In the genomic region with DNA sequence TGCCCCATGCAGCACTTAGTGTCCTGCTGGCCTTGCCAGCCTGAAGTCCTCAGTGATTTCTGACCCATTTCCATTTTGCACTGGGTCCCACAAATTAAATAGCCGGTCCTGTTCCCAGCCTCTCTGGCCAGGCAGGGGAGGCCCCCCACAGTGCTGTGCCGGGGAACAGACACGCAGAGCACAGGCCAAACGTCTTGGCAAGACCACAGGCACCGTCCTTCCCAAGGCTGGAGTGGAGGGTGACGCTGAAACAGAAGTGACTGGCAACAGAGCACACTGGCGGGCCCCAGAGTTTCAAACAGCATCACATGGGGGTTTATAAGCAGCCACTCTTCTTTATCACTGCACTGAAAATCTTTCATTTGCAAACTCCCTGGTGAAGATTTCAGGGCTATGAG, we compare ENCODE assay signal across 27 cellular contexts. TPM values are rescaled to one million over a fixed set of nuclear protein-coding genes. Genes with fewer than 3 reads are reported as not detected.
DNase-seq lines count a peak whose midpoint lies in the region; ATAC-seq and TF ChIP-seq lines count a peak whose summit lies in the region.
"Had no signal": no experiment of that assay in that cellular context is flagged by ENCODE, and none has a peak within 500 bp of the region (broad histone marks: within the 10 kb centered on the region; RNA-seq: fewer than 3 reads in every experiment).

No MANE protein-coding gene starts in this region.

- ATAC-seq in heart right ventricle = peak in 7 of 8 donors; percentile 56 to 93 (median 80)
- ATAC-seq: activated CD4-positive, CD25-positive, alpha-beta regulatory T cell treated with anti-CD3 and anti-CD28 coated beads, Interleukin-2, amount 50 U/mL, for 24 hours; upper lobe of right lung had no signal

- 29 to 52% methylated on average over 7 of the region's 7 CpGs for WGBS in heart right ventricle, 2 donors

- intact Hi-C loops in activated T-helper 1 cell treated with anti-CD3 and anti-CD28 coated beads, Interleukin-12 subunit alpha, Interleukin-12 subunit beta, Interleukin-2, Interleukin-4 antibody, amounts not matched to agents 30 ng/mL and 10 ng/mL and 1 ng/mL, durations not matched to agents 14 hours and 24 hours and 36 hours (cut with micrococcal nuclease) = no loop called here
- intact Hi-C loops in heart right ventricle (cut with DNase I) (loop anchor here in 1 of 10 donors (10.0 kb wide), 1 partner anchor 568 kb away; no protein-coding TSS in a partner anchor), PC-9 (cut with micrococcal nuclease; ENCODE audit: unreplicated experiment) (no loop called here)

- no peaks in the 10 kb centered on the region for H3K36me3 Mint-ChIP-seq in activated T-helper 1 cell treated with anti-CD3 and anti-CD28 coated beads, Interleukin-12 subunit alpha, Interleukin-12 subunit beta, Interleukin-2, Interleukin-4 antibody, amounts not matched to agents 30 ng/mL and 10 ng/mL and 1 ng/mL, durations not matched to agents 14 hours and 24 hours and 36 hours (ENCODE audit: low read depth)
- peaks cover 1% of the 10 kb centered on the region for H3K36me3 Mint-ChIP-seq in neural progenitor cell
- H3K36me3 Mint-ChIP-seq: activated naive CD8-positive, alpha-beta T cell treated with anti-CD3 and anti-CD28 coated beads, Interleukin-2, amount 10 ng/mL, durations not matched to agents 7 days and 5 days had no signal

- peak overlapping the region in 1 of 10 donors; percentile 75 for H3K27ac ChIP-seq in heart right ventricle
- H3K27ac ChIP-seq in neural progenitor cell = no peak overlapping the region
- H3K27ac ChIP-seq in PC-9 = no peak overlapping the region
- H3K27ac ChIP-seq: upper lobe of right lung had no signal

- H3K27me3 ChIP-seq in heart right ventricle = peaks cover 0 to 5% (median 0%) of the 10 kb centered on the region in 7 donors
- H3K27me3 ChIP-seq in neural progenitor cell = peaks cover 82% of the 10 kb centered on the region
- H3K27me3 ChIP-seq in PC-9 (ENCODE audit: insufficient read depth, low read depth) = peaks cover 3% of the 10 kb centered on the region
- H3K27me3 ChIP-seq: upper lobe of right lung had no signal

- H3K27ac Mint-ChIP-seq in activated T-helper 1 cell treated with anti-CD3 and anti-CD28 coated beads, Interleukin-12 subunit alpha, Interleukin-12 subunit beta, Interleukin-2, Interleukin-4 antibody, amounts not matched to agents 30 ng/mL and 10 ng/mL and 1 ng/mL, durations not matched to agents 14 hours and 24 hours and 36 hours = peak overlapping the region; percentile 74
- H3K27ac Mint-ChIP-seq in neural progenitor cell = peak overlapping the region; percentile 89
- H3K27ac Mint-ChIP-seq: activated CD4-positive, alpha-beta memory T cell treated with anti-CD3 and anti-CD28 coated beads, Interleukin-2, amount 10 ng/mL, durations not matched to agents 7 days and 5 days; activated naive CD8-positive, alpha-beta T cell treated with anti-CD3 and anti-CD28 coated beads, Interleukin-2, amount 10 ng/mL, durations not matched to agents 7 days and 5 days had no signal

- H3K4me1 ChIP-seq in heart right ventricle (peaks cover 0 to 34% (median 14%) of the 10 kb centered on the region in 9 donors), neural progenitor cell (peaks cover 24% of the 10 kb centered on the region), PC-9 (replicated peaks; ENCODE audit: insufficient read depth) (no peaks in the 10 kb centered on the region)
- H3K4me1 ChIP-seq: HAP-1, upper lobe of right lung had no signal

- H3K9me3 Mint-ChIP-seq in activated T-helper 1 cell treated with anti-CD3 and anti-CD28 coated beads, Interleukin-12 subunit alpha, Interleukin-12 subunit beta, Interleukin-2, Interleukin-4 antibody, amounts not matched to agents 30 ng/mL and 10 ng/mL and 1 ng/mL, durations not matched to agents 14 hours and 24 hours and 36 hours = no peaks in the 10 kb centered on the region
- H3K9me3 Mint-ChIP-seq in neural progenitor cell = peaks cover 3% of the 10 kb centered on the region
- H3K9me3 Mint-ChIP-seq: activated CD4-positive, alpha-beta memory T cell treated with anti-CD3 and anti-CD28 coated beads, Interleukin-2, amount 10 ng/mL, durations not matched to agents 7 days and 5 days; activated naive CD8-positive, alpha-beta T cell treated with anti-CD3 and anti-CD28 coated beads, Interleukin-2, amount 10 ng/mL, durations not matched to agents 7 days and 5 days had no signal

- CTCF ChIA-PET in PC-9 (lab: Charles Lee) = no interaction called here

- H3K9me3 ChIP-seq in heart right ventricle (no peaks in the 10 kb centered on the region), neural progenitor cell (ENCODE audit: low read depth) (no peaks in the 10 kb centered on the region), PC-9 (ENCODE audit: insufficient read depth, low read depth) (no peaks in the 10 kb centered on the region)
- H3K9me3 ChIP-seq: HAP-1, upper lobe of right lung had no signal

- H4K20me1 ChIP-seq in neural progenitor cell (ENCODE audit: low read depth) = peaks cover 28% of the 10 kb centered on the region
- H4K20me1 ChIP-seq in PC-9 (ENCODE audit: insufficient read depth) = no peaks in the 10 kb centered on the region; the same call in 1 of the 2 replicates

- H3K9ac ChIP-seq in neural progenitor cell = no peak overlapping the region

- H3K4me3 ChIP-seq in heart right ventricle = no peak overlapping the region
- no peak overlapping the region for H3K4me3 ChIP-seq in neural progenitor cell
- no peak overlapping the region for H3K4me3 ChIP-seq in PC-9
- H3K4me3 ChIP-seq: HAP-1, smooth muscle cell, upper lobe of right lung had no signal

- no peaks in the 10 kb centered on the region for H3K79me2 ChIP-seq in neural progenitor cell (ENCODE audit: low read depth)
- no peaks in the 10 kb centered on the region for H3K79me2 ChIP-seq in PC-9 (ENCODE audit: low read depth)

- POLR2A ChIA-PET in PC-9 (lab: Charles Lee; ENCODE audit: unreplicated experiment) = no interaction called here

- no peaks in the 10 kb centered on the region for H3K9me2 ChIP-seq in PC-9 (ENCODE audit: insufficient read depth)

- DNase-seq in C1 segment of cervical spinal cord (lab: John Stamatoyannopoulos, UW) (peak in 9 of 14 donors; percentile 7 to 53 (median 28)), heart right ventricle (peak; percentile 29 to 56), neural progenitor cell (ENCODE audit: low spot score) (no peak), SKM-1 (lab: John Stamatoyannopoulos, UW; ENCODE audit: unreplicated experiment) (no peak), mesenteric fat pad (ENCODE audit: low spot score) (no peak), COR-L47 (lab: John Stamatoyannopoulos, UW) (no peak), PC-9 (no peak)
- no peak for DNase-seq in activated T-helper 1 cell treated with anti-CD3 and anti-CD28 coated beads, Interleukin-12 subunit alpha, Interleukin-12 subunit beta, Interleukin-2, Interleukin-4 antibody, amounts not matched to agents 30 ng/mL and 10 ng/mL and 1 ng/mL, durations not matched to agents 14 hours and 24 hours and 36 hours (ENCODE audit: low spot score)
- DNase-seq: activated CD4-positive, alpha-beta memory T cell treated with anti-CD3 and anti-CD28 coated beads, Interleukin-2, amount 10 ng/mL, durations not matched to agents 7 days and 5 days; activated naive CD8-positive, alpha-beta T cell treated with anti-CD3 and anti-CD28 coated beads, Interleukin-2, amount 10 ng/mL, durations not matched to agents 7 days and 5 days; DMS79; GF-D8; mammary epithelial cell; NCI-H1092; NCI-H187 treated with DMSO at 0.1 percent for 48 hours; NCI-H82; RPMI8226; stimulated activated CD4-positive, alpha-beta T cell treated with anti-CD3 and anti-CD28 coated beads, Interleukin-1b, Interleukin-23, amount 100 ng/mL, for 48 hours; upper lobe of right lung had no signal

- peaks cover 23% of the 10 kb centered on the region for H3K4me1 Mint-ChIP-seq in activated T-helper 1 cell treated with anti-CD3 and anti-CD28 coated beads, Interleukin-12 subunit alpha, Interleukin-12 subunit beta, Interleukin-2, Interleukin-4 antibody, amounts not matched to agents 30 ng/mL and 10 ng/mL and 1 ng/mL, durations not matched to agents 14 hours and 24 hours and 36 hours (ENCODE audit: low read depth)
- H3K4me1 Mint-ChIP-seq in neural progenitor cell = peaks cover 63% of the 10 kb centered on the region

- TF ChIP-seq CTCF in heart right ventricle (IDR thresholded peaks at IDR 0.05) (no peak), neural progenitor cell (IDR thresholded peaks at IDR 0.05) (no peak), PC-9 (conservative IDR thresholded peaks at IDR 0.05) (no peak)

- no peak overlapping the region for H2AFZ ChIP-seq in neural progenitor cell (replicated peaks)
- H2AFZ ChIP-seq in PC-9 = no peak overlapping the region

- H3K27me3 Mint-ChIP-seq in activated T-helper 1 cell treated with anti-CD3 and anti-CD28 coated beads, Interleukin-12 subunit alpha, Interleukin-12 subunit beta, Interleukin-2, Interleukin-4 antibody, amounts not matched to agents 30 ng/mL and 10 ng/mL and 1 ng/mL, durations not matched to agents 14 hours and 24 hours and 36 hours (ENCODE audit: insufficient read depth) = peaks cover 2% of the 10 kb centered on the region
- peaks cover 13% of the 10 kb centered on the region for H3K27me3 Mint-ChIP-seq in neural progenitor cell (ENCODE audit: insufficient read depth, low read depth)
- H3K27me3 Mint-ChIP-seq: activated CD4-positive, alpha-beta memory T cell treated with anti-CD3 and anti-CD28 coated beads, Interleukin-2, amount 10 ng/mL, durations not matched to agents 7 days and 5 days; activated naive CD8-positive, alpha-beta T cell treated with anti-CD3 and anti-CD28 coated beads, Interleukin-2, amount 10 ng/mL, durations not matched to agents 7 days and 5 days had no signal

- H3F3A ChIP-seq in neural progenitor cell (ENCODE audit: low read depth) (peaks cover 13% of the 10 kb centered on the region), PC-9 (ENCODE audit: insufficient read depth, low read depth) (no peaks in the 10 kb centered on the region)

- H3K36me3 ChIP-seq in heart right ventricle (no peaks in the 10 kb centered on the region), neural progenitor cell (no peaks in the 10 kb centered on the region), PC-9 (ENCODE audit: low read depth) (no peaks in the 10 kb centered on the region)
- H3K36me3 ChIP-seq: HAP-1, upper lobe of right lung had no signal

- H3K4me2 ChIP-seq in neural progenitor cell (no peak overlapping the region), PC-9 (no peak overlapping the region)
- H3K4me2 ChIP-seq: smooth muscle cell had no signal

- BruUV-seq in PC-9 (replicated peaks; lab: Mats Ljungman, UMichigan) = no TSS peak

- H3K4me3 Mint-ChIP-seq in activated T-helper 1 cell treated with anti-CD3 and anti-CD28 coated beads, Interleukin-12 subunit alpha, Interleukin-12 subunit beta, Interleukin-2, Interleukin-4 antibody, amounts not matched to agents 30 ng/mL and 10 ng/mL and 1 ng/mL, durations not matched to agents 14 hours and 24 hours and 36 hours = no peak overlapping the region
- peak overlapping the region; percentile 62 for H3K4me3 Mint-ChIP-seq in neural progenitor cell
- H3K4me3 Mint-ChIP-seq: activated CD4-positive, alpha-beta memory T cell treated with anti-CD3 and anti-CD28 coated beads, Interleukin-2, amount 10 ng/mL, durations not matched to agents 7 days and 5 days; activated naive CD8-positive, alpha-beta T cell treated with anti-CD3 and anti-CD28 coated beads, Interleukin-2, amount 10 ng/mL, durations not matched to agents 7 days and 5 days had no signal

RNA-seq across cellular contexts. Expression of gene EDAR, which starts 52.2 kb away (rescaled TPM):
- 1.9 and 2.3 TPM in 2 replicates for total RNA-seq in activated T-helper 1 cell treated with anti-CD3 and anti-CD28 coated beads, Interleukin-12 subunit alpha, Interleukin-12 subunit beta, Interleukin-2, Interleukin-4 antibody, amounts not matched to agents 30 ng/mL and 10 ng/mL and 1 ng/mL, durations not matched to agents 14 hours and 24 hours and 36 hours
- total RNA-seq in heart right ventricle = under 1 TPM in 2 of 10 donors, not detected in 8; 0.07 to 0.34 TPM
- polyA plus RNA-seq in heart right ventricle = not detected
- total RNA-seq in neural progenitor cell (ENCODE audit: low replicate concordance) = not detected in 2 replicates
- total RNA-seq in mesenteric fat pad = not detected
- not detected in 2 replicates for total RNA-seq in PC-9 (2021)
- total RNA-seq: activated CD4-positive, alpha-beta memory T cell treated with anti-CD3 and anti-CD28 coated beads, Interleukin-2, amount 10 ng/mL, durations not matched to agents 7 days and 5 days; chondrocyte; glomerular endothelial cell; omental fat pad; subcutaneous adipose tissue had no signal
- polyA plus RNA-seq: BJ, smooth muscle cell had no signal

Comparison
In these comparisons a context has a peak if more than half of its experiments do, and no peak if none do; other contexts are left out.
1. DNase-seq: peak in C1 segment of cervical spinal cord (9 of 14) and heart right ventricle (2 of 2); none in activated T-helper 1 cell treated with anti-CD3 and anti-CD28 coated beads, Interleukin-12 subunit alpha, Interleukin-12 subunit beta, Interleukin-2, Interleukin-4 antibody, amounts not matched to agents 30 ng/mL and 10 ng/mL and 1 ng/mL, durations not matched to agents 14 hours and 24 hours and 36 hours (single experiment), neural progenitor cell (single experiment), SKM-1 (single experiment), mesenteric fat pad (single experiment), COR-L47 (single experiment) and PC-9 (0 of 2).